Comparison of ENCODE assay signal across 33 cellular contexts in genomic region chr2:240203031-240203841, GRCh38.
DNase-seq lines count a peak whose midpoint lies in the region; ATAC-seq, FAIRE-seq and TF ChIP-seq lines count a peak whose summit lies in the region.
"Had no signal": no experiment of that assay in that cellular context is flagged by ENCODE, and none has a peak within 500 bp of the region (broad histone marks: within the 10 kb centered on the region; RNA-seq: fewer than 3 reads in every experiment).

No MANE protein-coding gene starts in this region.

- no peak for TF ChIP-seq EP300 in K562 (IDR thresholded peaks at IDR 0.05; ENCODE audit: low read length)
- no peak for TF ChIP-seq EP300 in HepG2 (IDR thresholded peaks at IDR 0.05; ENCODE audit: low read depth in 2 of 2, low read length in 2 of 2)
- no peak for TF ChIP-seq EP300 in HepG2 (CRISPR knock-in tag; IDR thresholded peaks at IDR 0.05; ENCODE audit: borderline replicate concordance)

- H3K79me2 ChIP-seq in K562 (ENCODE audit: control insufficient read depth, insufficient read depth, low read length) (no peaks in the 10 kb centered on the region), HepG2 (ENCODE audit: insufficient read depth, low read length) (no peaks in the 10 kb centered on the region)

- no TSS peak for BruUV-seq in K562 (replicated peaks; lab: Mats Ljungman, UMichigan)
- BruUV-seq in HepG2 (replicated peaks; lab: Mats Ljungman, UMichigan), result no TSS peak

- H4K20me1 ChIP-seq in K562 (replicated peaks; ENCODE audit: control insufficient read depth, insufficient read depth, low read length) (no peaks in the 10 kb centered on the region), HepG2 (ENCODE audit: insufficient read depth, low read length) (no peaks in the 10 kb centered on the region)

- H3K9me3 ChIP-seq in K562 (replicated peaks; ENCODE audit: control insufficient read depth, insufficient read depth, low read depth, low read length), result no peaks in the 10 kb centered on the region
- no peaks in the 10 kb centered on the region; the same call in 1 of the 2 replicates for H3K9me3 ChIP-seq in HepG2 (ENCODE audit: low read length)
- H3K9me3 ChIP-seq: ascending aorta, BE2C, HAP-1, transverse colon had no signal

- no peak for TF ChIP-seq CTCF in K562 (IDR thresholded peaks at IDR 0.05 in 2 of 3, conservative IDR thresholded peaks at IDR 0.05 in 1 of 3; ENCODE audit: insufficient read depth in 2 of 3, low read depth in 1 of 3, low read length in 3 of 3)
- TF ChIP-seq CTCF in HepG2 (CRISPR knock-in tag; IDR thresholded peaks at IDR 0.05), result no peak

- peak; percentile 74 for DNase-seq in ELF-1 (ENCODE audit: low read depth, low spot score)
- DNase-seq in K562 (ENCODE audit: extremely low read depth in 1 of 4, low spot score in 3 of 4), result no peak
- no peak for DNase-seq in HepG2 (ENCODE audit: low spot score)
- DNase-seq in renal cortical epithelial cell (ENCODE audit: low read depth), result peak; percentile 7
- no peak for DNase-seq in D341Med (ENCODE audit: low spot score)
- no peak for DNase-seq in activated CD8-positive, alpha-beta memory T cell treated with anti-CD3 and anti-CD28 coated beads, Interleukin-2, amount 50 U/mL, for 4 hours
- no peak for DNase-seq in NK-92 treated with Interleukin-12 subunit alpha and Interleukin-12 subunit beta, amount 100 ng/mL, for 24 hours (lab: John Stamatoyannopoulos, UW)
- no peak for DNase-seq in T1000 (lab: John Stamatoyannopoulos, UW)
- DNase-seq: activated CD4-positive, alpha-beta T cell treated with anti-CD3 and anti-CD28 coated beads for 4 hours; activated gamma-delta T cell treated with Interleukin-2 at 50 U/mL for 16 hours; activated naive CD8-positive, alpha-beta T cell treated with anti-CD3 and anti-CD28 coated beads, Interleukin-2, amount 10 ng/mL, durations not matched to agents 7 days and 5 days; activated T-cell treated with anti-CD3 and anti-CD28 coated beads, Interleukin-2, amount 50 U/mL, for 24 hours; BE2C; caudate nucleus; CD8-positive, alpha-beta memory T cell; DMS153; effector memory CD8-positive, alpha-beta T cell; foreskin keratinocyte; Karpas-422; lower lobe of right lung; NCI-H1417 treated with DMSO at 0.1 percent for 48 hours; NCI-H226; NCI-H69; SHP77 treated with DMSO at 0.1 percent for 48 hours; stimulated activated CD4-positive, alpha-beta T cell treated with anti-CD3 and anti-CD28 coated beads, Interleukin-15, amount 100 ng/mL, for 24 hours; stimulated activated CD4-positive, alpha-beta T cell treated with anti-CD3 and anti-CD28 coated beads, Interleukin-4, amount 100 ng/mL, for 4 hours; transverse colon had no signal

- POLR2A ChIA-PET in K562 (lab: Yijun Ruan, JAX) (interaction anchor here (0.6 kb wide), 1 partner anchor 9 kb away, joined by 3 read pairs; no protein-coding TSS in a partner anchor), HepG2 (lab: Yijun Ruan, JAX) (no interaction called here)

- H3K9me1 ChIP-seq in K562 (ENCODE audit: control insufficient read depth, insufficient read depth, low read length), result no peaks in the 10 kb centered on the region

- intact Hi-C loops in K562 (cut with micrococcal nuclease) (no loop called here), HepG2 (cut with micrococcal nuclease; ENCODE audit: unreplicated experiment) (no loop called here)

- H3K27ac ChIP-seq in K562 (ENCODE audit: extremely low read depth, low read depth, low read length), result no peak overlapping the region
- no peak overlapping the region for H3K27ac ChIP-seq in HepG2 (ENCODE audit: extremely low read length, insufficient read depth, low read length)
- H3K27ac ChIP-seq: ascending aorta, foreskin keratinocyte, heart left ventricle, lower lobe of right lung, transverse colon had no signal

- H3K4me2 ChIP-seq in K562 (ENCODE audit: insufficient read depth, low read length), result no peak overlapping the region
- no peak overlapping the region for H3K4me2 ChIP-seq in HepG2 (ENCODE audit: low read depth, low read length)

- 1% methylated on average over 11 of the region's 14 CpGs for WGBS in K562 (ENCODE audit: insufficient coverage, low coverage, missing lambda C conversion rate)
- 26% methylated on average over 14 of the region's 14 CpGs for WGBS in HepG2 (ENCODE audit: low lambda C conversion rate)

- no peak for TF ChIP-seq RAD21 in K562 (CRISPR knock-in tag; conservative IDR thresholded peaks at IDR 0.05 in 1 of 2, IDR thresholded peaks at IDR 0.05 in 1 of 2)
- no peak for TF ChIP-seq RAD21 in HepG2 (CRISPR knock-in tag; IDR thresholded peaks at IDR 0.05)

- H3K9ac ChIP-seq in K562 (ENCODE audit: insufficient read depth in 1 of 2, low read depth in 2 of 2, low read length in 2 of 2) (no peak overlapping the region), HepG2 (ENCODE audit: insufficient read depth, low read depth, low read length) (no peak overlapping the region)

- TF ChIP-seq POLR2A in K562 (conservative IDR thresholded peaks at IDR 0.05) (no peak), HepG2 (IDR thresholded peaks at IDR 0.05; ENCODE audit: insufficient read depth in 1 of 2, low read depth in 2 of 2, low read length in 2 of 2) (no peak)

- H2AFZ ChIP-seq in K562 (ENCODE audit: low read depth, low read length) (no peak overlapping the region), HepG2 (ENCODE audit: low read length) (no peak overlapping the region)

- H3K27me3 ChIP-seq in K562 (ENCODE audit: control insufficient read depth in 2 of 2, insufficient read depth in 2 of 2, low read length in 2 of 2), result peaks cover 4 to 34% of the 10 kb centered on the region in 2 experiments; a peak in 4 of 5 replicates
- peaks cover 16 to 67% of the 10 kb centered on the region in 2 experiments for H3K27me3 ChIP-seq in HepG2 (ENCODE audit: control insufficient read depth in 1 of 2, insufficient read depth in 2 of 2, low read length in 2 of 2)
- H3K27me3 ChIP-seq: ascending aorta, transverse colon had no signal

- no peak for FAIRE-seq in K562 (lab: Jason Lieb, UNC)
- no peak for FAIRE-seq in HepG2 (lab: Jason Lieb, UNC)
- FAIRE-seq: GM12891 had no signal

- in situ Hi-C loops in K562 (cut with MboI), result no loop called here
- in situ Hi-C loops in HepG2 (cut with HindIII; ENCODE audit: extremely low pct_ligation_motif_present, low pct_unique_long_range_greater_than_20kb), result no loop called here

- H3K4me3 ChIP-seq in K562 (no peak overlapping the region), HepG2 (replicated peaks in 1 of 3; ENCODE audit: insufficient read depth in 1 of 3, low read depth in 2 of 3, low read length in 3 of 3) (no peak overlapping the region)
- H3K4me3 ChIP-seq: ascending aorta, HAP-1, heart left ventricle, lower lobe of right lung, transverse colon had no signal

- H3K36me3 ChIP-seq in K562 (ENCODE audit: control insufficient read depth, insufficient read depth, low read length) (no peaks in the 10 kb centered on the region), HepG2 (replicated peaks in 1 of 2; ENCODE audit: control insufficient read depth in 1 of 2, insufficient read depth in 2 of 2, low read length in 2 of 2) (no peaks in the 10 kb centered on the region)
- H3K36me3 ChIP-seq: ascending aorta, BE2C, HAP-1, heart left ventricle, lower lobe of right lung, transverse colon had no signal

- H3K4me1 ChIP-seq in K562 (replicated peaks in 1 of 2; ENCODE audit: control insufficient read depth in 2 of 2, insufficient read depth in 2 of 2, low read length in 2 of 2), result no peaks in the 10 kb centered on the region
- no peaks in the 10 kb centered on the region for H3K4me1 ChIP-seq in HepG2 (ENCODE audit: insufficient read depth, low read length)
- H3K4me1 ChIP-seq: ascending aorta, BE2C, HAP-1, lower lobe of right lung, transverse colon had no signal

- ATAC-seq in K562 (no peak), HepG2 (no peak)
- ATAC-seq: effector memory CD8-positive, alpha-beta T cell; esophagus mucosa; foreskin keratinocyte; lower lobe of right lung; Panc1 had no signal

- CTCF ChIA-PET in K562 (lab: Yijun Ruan, JAX; ENCODE audit: low intra/inter-chr PET ratio) (no interaction called here), HepG2 (lab: Yijun Ruan, JAX; ENCODE audit: low intra/inter-chr PET ratio, low total read pairs) (no interaction called here)

TF ChIP-seq in HepG2, 621 proteins besides CTCF, POLR2A, EP300 and RAD21 (continues in another document):
- TF ChIP-seq, protein P1, sequence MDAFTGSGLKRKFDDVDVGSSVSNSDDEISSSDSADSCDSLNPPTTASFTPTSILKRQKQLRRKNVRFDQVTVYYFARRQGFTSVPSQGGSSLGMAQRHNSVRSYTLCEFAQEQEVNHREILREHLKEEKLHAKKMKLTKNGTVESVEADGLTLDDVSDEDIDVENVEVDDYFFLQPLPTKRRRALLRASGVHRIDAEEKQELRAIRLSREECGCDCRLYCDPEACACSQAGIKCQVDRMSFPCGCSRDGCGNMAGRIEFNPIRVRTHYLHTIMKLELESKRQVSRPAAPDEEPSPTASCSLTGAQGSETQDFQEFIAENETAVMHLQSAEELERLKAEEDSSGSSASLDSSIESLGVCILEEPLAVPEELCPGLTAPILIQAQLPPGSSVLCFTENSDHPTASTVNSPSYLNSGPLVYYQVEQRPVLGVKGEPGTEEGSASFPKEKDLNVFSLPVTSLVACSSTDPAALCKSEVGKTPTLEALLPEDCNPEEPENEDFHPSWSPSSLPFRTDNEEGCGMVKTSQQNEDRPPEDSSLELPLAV (CRISPR knock-in tag; conservative IDR thresholded peaks at IDR 0.05; ENCODE audit: low read depth), result no peak
- TF ChIP-seq, protein P2, sequence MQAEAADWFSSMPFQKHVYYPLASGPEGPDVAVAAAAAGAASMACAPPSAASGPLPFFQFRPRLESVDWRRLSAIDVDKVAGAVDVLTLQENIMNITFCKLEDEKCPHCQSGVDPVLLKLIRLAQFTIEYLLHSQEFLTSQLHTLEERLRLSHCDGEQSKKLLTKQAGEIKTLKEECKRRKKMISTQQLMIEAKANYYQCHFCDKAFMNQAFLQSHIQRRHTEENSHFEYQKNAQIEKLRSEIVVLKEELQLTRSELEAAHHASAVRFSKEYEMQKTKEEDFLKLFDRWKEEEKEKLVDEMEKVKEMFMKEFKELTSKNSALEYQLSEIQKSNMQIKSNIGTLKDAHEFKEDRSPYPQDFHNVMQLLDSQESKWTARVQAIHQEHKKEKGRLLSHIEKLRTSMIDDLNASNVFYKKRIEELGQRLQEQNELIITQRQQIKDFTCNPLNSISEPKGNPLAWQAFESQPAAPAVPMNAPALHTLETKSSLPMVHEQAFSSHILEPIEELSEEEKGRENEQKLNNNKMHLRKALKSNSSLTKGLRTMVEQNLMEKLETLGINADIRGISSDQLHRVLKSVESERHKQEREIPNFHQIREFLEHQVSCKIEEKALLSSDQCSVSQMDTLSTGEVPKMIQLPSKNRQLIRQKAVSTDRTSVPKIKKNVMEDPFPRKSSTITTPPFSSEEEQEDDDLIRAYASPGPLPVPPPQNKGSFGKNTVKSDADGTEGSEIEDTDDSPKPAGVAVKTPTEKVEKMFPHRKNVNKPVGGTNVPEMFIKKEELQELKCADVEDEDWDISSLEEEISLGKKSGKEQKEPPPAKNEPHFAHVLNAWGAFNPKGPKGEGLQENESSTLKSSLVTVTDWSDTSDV (CRISPR knock-in tag; IDR thresholded peaks at IDR 0.05), result no peak
- TF ChIP-seq SETDB1 (CRISPR knock-in tag; IDR thresholded peaks at IDR 0.05; ENCODE audit: borderline replicate concordance) (no peak), ATF7 (IDR thresholded peaks at IDR 0.05) (peak; percentile 88), ATF7 (CRISPR knock-in tag; IDR thresholded peaks at IDR 0.05) (no peak), CREB1 (IDR thresholded peaks at IDR 0.05) (peak; percentile 96), CREB1 (CRISPR knock-in tag; IDR thresholded peaks at IDR 0.05) (no peak)

Comparison
In these comparisons a context has a peak if more than half of its experiments do, and no peak if none do; other contexts are left out.
1. DNase-seq: peak in ELF-1 (single experiment) and renal cortical epithelial cell (single experiment); none in K562 (0 of 4), HepG2 (single experiment), D341Med (single experiment), activated CD8-positive, alpha-beta memory T cell treated with anti-CD3 and anti-CD28 coated beads, Interleukin-2, amount 50 U/mL, for 4 hours (single experiment), NK-92 treated with Interleukin-12 subunit alpha and Interleukin-12 subunit beta, amount 100 ng/mL, for 24 hours (single experiment) and T1000 (single experiment).